8 cellular contexts compared by ENCODE assay signal in genomic region chr2:70552501-70553333, GRCh38. TPM values are rescaled to one million over a fixed set of nuclear protein-coding genes. Genes with fewer than 3 reads are reported as not detected.
DNase-seq lines count a peak whose midpoint lies in the region; ATAC-seq and TF ChIP-seq lines count a peak whose summit lies in the region.

No MANE protein-coding gene starts in this region.

- no peak for TF ChIP-seq CTCF in GM23338 (conservative IDR thresholded peaks at IDR 0.05; ENCODE audit: low read depth in 2 of 2)
- TF ChIP-seq CTCF in MCF 10A (IDR thresholded peaks at IDR 0.05; ENCODE audit: unreplicated experiment) = no peak
- TF ChIP-seq CTCF in uterus (IDR thresholded peaks at IDR 0.05) = no peak

- no peaks in the 10 kb centered on the region for H3K9me3 ChIP-seq in uterus

- H3K4me1 ChIP-seq in GM23338 (ENCODE audit: insufficient read depth) = peaks cover 17% of the 10 kb centered on the region
- peaks cover 0 to 13% of the 10 kb centered on the region in 2 donors for H3K4me1 ChIP-seq in uterus

- H3K27ac ChIP-seq in GM23338 (ENCODE audit: low read depth) (no peak overlapping the region), uterus (no peak overlapping the region)

- H3K27me3 Mint-ChIP-seq in GM23338 (ENCODE audit: insufficient read depth, low read depth, poor library complexity) (peaks cover 35% of the 10 kb centered on the region), MCF 10A (ENCODE audit: insufficient read depth, unreplicated experiment) (no peaks in the 10 kb centered on the region)

- H3K27ac Mint-ChIP-seq in GM23338 (no peak overlapping the region), MCF 10A (ENCODE audit: low read depth, unreplicated experiment) (peak overlapping the region; percentile 83)

- POLR2A ChIA-PET in MCF 10A (lab: Yijun Ruan, JAX) = interaction anchor here (0.7 to 6.4 kb wide), 27 partner anchors 9 to 295 kb away, joined by 3 to 73 read pairs (median 4); partner anchors contain the start of genes PCYOX1 and SNRPG

- H3K79me2 ChIP-seq in GM23338 (replicated peaks; ENCODE audit: insufficient read depth) = no peaks in the 10 kb centered on the region

- H3K36me3 Mint-ChIP-seq in GM23338 (ENCODE audit: low read depth) (no peaks in the 10 kb centered on the region), MCF 10A (ENCODE audit: insufficient read depth, unreplicated experiment) (no peaks in the 10 kb centered on the region)

- H3K4me1 Mint-ChIP-seq in GM23338 (peaks cover 12% of the 10 kb centered on the region), MCF 10A (ENCODE audit: insufficient read depth, unreplicated experiment) (peaks cover 15% of the 10 kb centered on the region)

- H3K9me2 ChIP-seq in GM23338 (ENCODE audit: insufficient read depth) = 0 out of 2 replicates have a peak, but pooled peaks cover 10% of the 10 kb centered on the region

- CTCF ChIA-PET in MCF 10A (lab: Yijun Ruan, JAX) = interaction anchor here (0.7 to 11.6 kb wide), 18 partner anchors 8 to 249 kb away, joined by 3 to 90 read pairs (median 4); no protein-coding TSS in a partner anchor

- H3K27me3 ChIP-seq in GM23338 (ENCODE audit: insufficient read depth) (peaks cover 48% of the 10 kb centered on the region), uterus (peaks cover 0 to 13% of the 10 kb centered on the region in 2 donors)

- DNase-seq in GM23338 (ENCODE audit: low spot score) (peak; percentile 52), NCI-H526 treated with DMSO at 0.1 percent for 48 hours (lab: John Stamatoyannopoulos, UW) (peak; percentile 69), MCF 10A (ENCODE audit: unreplicated experiment) (peak; percentile 39), midbrain (lab: John Stamatoyannopoulos, UW) (peak; percentile 17), uterus (no peak), HCEC 1CT (no peak)

- peak overlapping the region; percentile 98 for H2AFZ ChIP-seq in GM23338

- H3K4me3 ChIP-seq in GM23338 = peak overlapping the region; percentile 94
- peak overlapping the region; percentile 37 to 39 for H3K4me3 ChIP-seq in uterus

- H3F3A ChIP-seq in GM23338 (replicated peaks; ENCODE audit: low read depth) = peaks cover 10% of the 10 kb centered on the region

- no TSS peak for BruUV-seq in MCF 10A (replicated peaks; lab: Mats Ljungman, UMichigan)

- no peaks in the 10 kb centered on the region for H3K36me3 ChIP-seq in GM23338 (ENCODE audit: insufficient read depth)
- no peaks in the 10 kb centered on the region for H3K36me3 ChIP-seq in uterus

- peak overlapping the region; percentile 98 for H3K4me2 ChIP-seq in GM23338

- no peak for TF ChIP-seq POLR2A in uterus (IDR thresholded peaks at IDR 0.05)

- no peaks in the 10 kb centered on the region; the same call in 1 of the 2 replicates for H4K20me1 ChIP-seq in GM23338 (replicated peaks; ENCODE audit: insufficient read depth)

- intact Hi-C loops in MCF 10A (cut with micrococcal nuclease) = loop anchor here (1.0 to 5.0 kb wide), 4 partner anchors 11 to 248 kb away; no protein-coding TSS in a partner anchor
- intact Hi-C loops in uterus (cut with DNase I; ENCODE audit: low total_unique reads) = no loop called here

- peak; percentile 7 for ATAC-seq in GM23338
- ATAC-seq in GM21515 (IDR thresholded peaks at IDR 0.05; ENCODE audit: unreplicated experiment) = no peak
- no peak for ATAC-seq in HG02938 (IDR thresholded peaks at IDR 0.05; ENCODE audit: unreplicated experiment)

- H3K4me3 Mint-ChIP-seq in GM23338 (peak overlapping the region; percentile 79), MCF 10A (ENCODE audit: unreplicated experiment) (peak overlapping the region; percentile 93)

- H3K9me3 Mint-ChIP-seq in GM23338 = no peaks in the 10 kb centered on the region; the same call in 2 of the 3 replicates
- H3K9me3 Mint-ChIP-seq in MCF 10A (ENCODE audit: unreplicated experiment) = no peaks in the 10 kb centered on the region

TF ChIP-seq in GM23338, 12 proteins besides CTCF, POLR2A, EP300 and RAD21:
- TF ChIP-seq POLR2AphosphoS5 (IDR thresholded peaks at IDR 0.05; ENCODE audit: low read depth) (no peak), CREB1 (CRISPR knock-in tag; IDR thresholded peaks at IDR 0.05; ENCODE audit: low read depth) (no peak), EZH2 (IDR thresholded peaks at IDR 0.05; ENCODE audit: low read depth, unreplicated experiment) (peak; percentile 59)

RNA-seq across cellular contexts. Expression of gene TGFA, which starts 0.9 kb away (rescaled TPM):
- total RNA-seq in GM23338 (2014; rRNA removed; shearing (Covaris generic)) = 2.6 and 6.5 TPM in 2 replicates
- polyA plus RNA-seq in GM23338 (2016; fragmentation: Nextera tagmentation; extraction: Ambion mirVana) = 1.1 and 1.4 TPM in 2 replicates
- total RNA-seq in MCF 10A (2022) (17.9 and 22.5 TPM in 2 replicates), uterus (1 to 10 TPM in 3 of 4 donors, not detected in 1; 1.5 to 3.7 (median 1.6) TPM)

Comparison
In these comparisons a context has a peak if more than half of its experiments do, and no peak if none do; other contexts are left out.
1. DNase-seq: peak in GM23338 (single experiment), NCI-H526 treated with DMSO at 0.1 percent for 48 hours (single experiment), MCF 10A (single experiment) and midbrain (single experiment); none in uterus (0 of 2) and HCEC 1CT (single experiment).